Comparison of ENCODE assay signal across 13 cellular contexts in genomic region chr19:41355035-41355434, GRCh38. TPM values are rescaled to one million over a fixed set of nuclear protein-coding genes. Genes with fewer than 3 reads are reported as not detected.
DNase-seq lines count a peak whose midpoint lies in the region; ATAC-seq and TF ChIP-seq lines count a peak whose summit lies in the region.
"Had no signal": no experiment of that assay in that cellular context is flagged by ENCODE, and none has a peak within 500 bp of the region (broad histone marks: within the 10 kb centered on the region; RNA-seq: fewer than 3 reads in every experiment).

No MANE protein-coding gene starts in this region.

- H3K9ac ChIP-seq in endodermal cell (ENCODE audit: extremely low read depth, low read length, poor library complexity, severe bottlenecking) = no peak overlapping the region

- ATAC-seq in memory B cell (ENCODE audit: low read depth) (no peak), upper lobe of left lung (ENCODE audit: low FRiP score in 2 of 2) (no peak), HG02884 (IDR thresholded peaks at IDR 0.05; ENCODE audit: unreplicated experiment) (no peak)

- WGBS in upper lobe of left lung, 2 donors = 95 to 100% methylated on average over 1 of the region's 1 CpG
- 88 to 100% methylated on average over 1 of the region's 1 CpG for WGBS in endodermal cell (ENCODE audit: insufficient coverage in 1 of 2, insufficient read length in 1 of 2), 2 experiments

- POLR2A ChIA-PET in activated CD4-positive, alpha-beta memory T cell treated with anti-CD3 and anti-CD28 coated beads, Interleukin-2, amount 10 ng/mL, durations not matched to agents 7 days and 5 days (lab: Charles Lee) = interaction anchor here (0.5 to 11.5 kb wide), 6 partner anchors 9 to 211 kb away, joined by 3 to 173 read pairs (median 16); partner anchors contain the start of genes B9D2 and CCDC97

- H3K36me3 ChIP-seq in upper lobe of left lung (no peaks in the 10 kb centered on the region), endodermal cell (ENCODE audit: control insufficient read depth, insufficient read depth, low read length) (peaks cover under 1% of the 10 kb centered on the region)
- H3K36me3 ChIP-seq: Peyer's patch had no signal

- no peaks in the 10 kb centered on the region for H3K27me3 Mint-ChIP-seq in activated naive CD4-positive, alpha-beta T cell treated with anti-CD3 and anti-CD28 coated beads, Interleukin-2, amount 50 U/mL, for 24 hours
- no peaks in the 10 kb centered on the region for H3K27me3 Mint-ChIP-seq in activated CD4-positive, alpha-beta memory T cell treated with anti-CD3 and anti-CD28 coated beads, Interleukin-2, amount 10 ng/mL, durations not matched to agents 7 days and 5 days
- H3K27me3 Mint-ChIP-seq in memory B cell (no peaks in the 10 kb centered on the region), endodermal cell (ENCODE audit: insufficient read depth) (peaks cover 13% of the 10 kb centered on the region)

- H3K4me1 ChIP-seq in upper lobe of left lung (peaks cover 33 to 80% (median 53%) of the 10 kb centered on the region in 4 donors), endodermal cell (ENCODE audit: control insufficient read depth, insufficient read depth, low read length) (no peaks in the 10 kb centered on the region)

- no peak for TF ChIP-seq POLR2A in upper lobe of left lung (IDR thresholded peaks at IDR 0.05)

- peak overlapping the region; percentile 65 for H3K4me3 Mint-ChIP-seq in activated naive CD4-positive, alpha-beta T cell treated with anti-CD3 and anti-CD28 coated beads, Interleukin-2, amount 50 U/mL, for 24 hours
- peak overlapping the region; percentile 28 for H3K4me3 Mint-ChIP-seq in activated CD4-positive, alpha-beta memory T cell treated with anti-CD3 and anti-CD28 coated beads, Interleukin-2, amount 10 ng/mL, durations not matched to agents 7 days and 5 days
- H3K4me3 Mint-ChIP-seq in memory B cell (peak overlapping the region; percentile 1), endodermal cell (no peak overlapping the region)

- H3K27ac ChIP-seq in upper lobe of left lung (peak overlapping the region in 3 of 4 donors; percentile 89 to 95 (median 89)), endodermal cell (ENCODE audit: low read depth, low read length) (no peak overlapping the region)

- DNase-seq in activated naive CD4-positive, alpha-beta T cell (lab: John Stamatoyannopoulos, UW) = no peak
- no peak for DNase-seq in activated CD4-positive, alpha-beta memory T cell treated with anti-CD3 and anti-CD28 coated beads, Interleukin-2, amount 10 ng/mL, durations not matched to agents 7 days and 5 days
- DNase-seq in memory B cell (ENCODE audit: low spot score in 2 of 2) (no peak), upper lobe of left lung (no peak), endodermal cell (no peak), epidermal melanocyte (ENCODE audit: insufficient read length, low spot score) (no peak)
- DNase-seq: activated CD4-positive, alpha-beta T cell treated with anti-CD3 and anti-CD28 coated beads, Interleukin-2, amount 50 U/mL, for 4 hours; DMS79 treated with DMSO at 0.1 percent for 48 hours; KBM-7; NCI-H510A treated with DMSO at 0.1 percent for 48 hours; Peyer's patch had no signal

- H3K27me3 ChIP-seq in upper lobe of left lung (no peaks in the 10 kb centered on the region), endodermal cell (ENCODE audit: control insufficient read depth, insufficient read depth, low read length, poor library complexity, severe bottlenecking) (no peaks in the 10 kb centered on the region)

- H3K9me3 Mint-ChIP-seq in activated naive CD4-positive, alpha-beta T cell treated with anti-CD3 and anti-CD28 coated beads, Interleukin-2, amount 50 U/mL, for 24 hours = no peaks in the 10 kb centered on the region
- no peaks in the 10 kb centered on the region for H3K9me3 Mint-ChIP-seq in activated CD4-positive, alpha-beta memory T cell treated with anti-CD3 and anti-CD28 coated beads, Interleukin-2, amount 10 ng/mL, durations not matched to agents 7 days and 5 days
- H3K9me3 Mint-ChIP-seq in memory B cell (no peaks in the 10 kb centered on the region), endodermal cell (no peaks in the 10 kb centered on the region)

- no peak overlapping the region for H3K4me3 ChIP-seq in upper lobe of left lung
- no peak overlapping the region for H3K4me3 ChIP-seq in endodermal cell (ENCODE audit: low read length)
- H3K4me3 ChIP-seq: Peyer's patch had no signal

- CTCF ChIA-PET in activated CD4-positive, alpha-beta memory T cell treated with anti-CD3 and anti-CD28 coated beads, Interleukin-2, amount 10 ng/mL, durations not matched to agents 7 days and 5 days (lab: Charles Lee) = interaction anchor here (1.0 to 6.9 kb wide), 4 partner anchors 10 to 92 kb away, joined by 4 to 81 read pairs (median 8); partner anchors contain the start of gene B9D2

- H3K9me3 ChIP-seq in upper lobe of left lung (no peaks in the 10 kb centered on the region), endodermal cell (ENCODE audit: control insufficient read depth, low read length) (no peaks in the 10 kb centered on the region)
- H3K9me3 ChIP-seq: Peyer's patch had no signal

- TF ChIP-seq CTCF in upper lobe of left lung (IDR thresholded peaks at IDR 0.05) = no peak
- TF ChIP-seq CTCF in endodermal cell (conservative IDR thresholded peaks at IDR 0.05) = no peak

- peak overlapping the region; percentile 69 for H3K27ac Mint-ChIP-seq in activated naive CD4-positive, alpha-beta T cell treated with anti-CD3 and anti-CD28 coated beads, Interleukin-2, amount 50 U/mL, for 24 hours
- peak overlapping the region; percentile 84 for H3K27ac Mint-ChIP-seq in activated CD4-positive, alpha-beta memory T cell treated with anti-CD3 and anti-CD28 coated beads, Interleukin-2, amount 10 ng/mL, durations not matched to agents 7 days and 5 days
- H3K27ac Mint-ChIP-seq in memory B cell (peak overlapping the region; percentile 42), endodermal cell (no peak overlapping the region)

- peaks cover 54% of the 10 kb centered on the region for H3K4me1 Mint-ChIP-seq in activated naive CD4-positive, alpha-beta T cell treated with anti-CD3 and anti-CD28 coated beads, Interleukin-2, amount 50 U/mL, for 24 hours
- H3K4me1 Mint-ChIP-seq in activated CD4-positive, alpha-beta memory T cell treated with anti-CD3 and anti-CD28 coated beads, Interleukin-2, amount 10 ng/mL, durations not matched to agents 7 days and 5 days = peaks cover 54% of the 10 kb centered on the region
- H3K4me1 Mint-ChIP-seq in memory B cell = peaks cover 27% of the 10 kb centered on the region
- H3K4me1 Mint-ChIP-seq in endodermal cell = peaks cover 14% of the 10 kb centered on the region

- no peaks in the 10 kb centered on the region for H3K36me3 Mint-ChIP-seq in activated naive CD4-positive, alpha-beta T cell treated with anti-CD3 and anti-CD28 coated beads, Interleukin-2, amount 50 U/mL, for 24 hours
- H3K36me3 Mint-ChIP-seq in activated CD4-positive, alpha-beta memory T cell treated with anti-CD3 and anti-CD28 coated beads, Interleukin-2, amount 10 ng/mL, durations not matched to agents 7 days and 5 days (ENCODE audit: low read depth) = peaks cover 31% of the 10 kb centered on the region
- H3K36me3 Mint-ChIP-seq in memory B cell = no peaks in the 10 kb centered on the region
- H3K36me3 Mint-ChIP-seq in endodermal cell (ENCODE audit: low read depth) = no peaks in the 10 kb centered on the region

- no peak for TF ChIP-seq EP300 in upper lobe of left lung (IDR thresholded peaks at IDR 0.05)

RNA-seq across cellular contexts. Expression of gene TGFB1, which starts 1.3 kb away (rescaled TPM):
- 100 to 1,000 TPM; 236 to 247 TPM for total RNA-seq in activated CD4-positive, alpha-beta memory T cell treated with anti-CD3 and anti-CD28 coated beads, Interleukin-2, amount 10 ng/mL, durations not matched to agents 7 days and 5 days
- total RNA-seq in upper lobe of left lung (100 to 1,000 TPM in 2 of 6 donors, 10 to 100 TPM in 4; 28.5 to 138 (median 76.8) TPM), endodermal cell (10 to 100 TPM; 56.3 to 60.1 TPM)
- polyA plus RNA-seq in endodermal cell (2013, experiment 1 of 2) = 21.7 TPM
- polyA plus RNA-seq in endodermal cell (2013, experiment 2 of 2) = 26.9 TPM

RNA-seq across cellular contexts. Expression of gene B9D2, which starts 8.9 kb away (rescaled TPM):
- 10 to 100 TPM; 10.8 to 11.2 TPM for total RNA-seq in activated CD4-positive, alpha-beta memory T cell treated with anti-CD3 and anti-CD28 coated beads, Interleukin-2, amount 10 ng/mL, durations not matched to agents 7 days and 5 days
- 10 to 100 TPM in 3 of 6 donors, 1 to 10 TPM in 2, not detected in 1; 7.0 to 17.2 (median 10.3) TPM for total RNA-seq in upper lobe of left lung
- total RNA-seq in endodermal cell = 1 to 10 TPM; 4.5 to 6.2 TPM
- polyA plus RNA-seq in endodermal cell (2013, experiment 1 of 2) = 8.9 TPM
- 12.0 TPM for polyA plus RNA-seq in endodermal cell (2013, experiment 2 of 2)

RNA-seq across cellular contexts. Expression of gene TMEM91, which starts 21.3 kb away (rescaled TPM):
- 1 to 10 TPM; 8.0 to 9.6 TPM for total RNA-seq in activated CD4-positive, alpha-beta memory T cell treated with anti-CD3 and anti-CD28 coated beads, Interleukin-2, amount 10 ng/mL, durations not matched to agents 7 days and 5 days
- total RNA-seq in upper lobe of left lung (10 to 100 TPM; 18.7 to 65.0 (median 29.3) TPM), endodermal cell (10 to 100 TPM in 1 of 2 donors, 1 to 10 TPM in 1; 5.7 to 16.5 TPM)
- polyA plus RNA-seq in endodermal cell (2013, experiment 1 of 2) = 8.9 TPM
- polyA plus RNA-seq in endodermal cell (2013, experiment 2 of 2) = 10.4 TPM

RNA-seq across cellular contexts. Expression of gene EXOSC5, which starts 42.1 kb away (rescaled TPM):
- total RNA-seq in activated CD4-positive, alpha-beta memory T cell treated with anti-CD3 and anti-CD28 coated beads, Interleukin-2, amount 10 ng/mL, durations not matched to agents 7 days and 5 days = 10 to 100 TPM; 18.8 to 25.2 TPM
- total RNA-seq in upper lobe of left lung = 10 to 100 TPM in 4 of 6 donors, 1 to 10 TPM in 1, under 1 TPM in 1; 0.89 to 18.4 (median 16.0) TPM
- total RNA-seq in endodermal cell = 10 to 100 TPM; 15.7 to 23.6 TPM
- polyA plus RNA-seq in endodermal cell (2013, experiment 1 of 2) = 21.9 TPM
- polyA plus RNA-seq in endodermal cell (2013, experiment 2 of 2) = 19.8 TPM

RNA-seq across cellular contexts. Expression of gene BCKDHA, which starts 42.6 kb away (rescaled TPM):
- 10 to 100 TPM; 17.9 to 27.1 TPM for total RNA-seq in activated CD4-positive, alpha-beta memory T cell treated with anti-CD3 and anti-CD28 coated beads, Interleukin-2, amount 10 ng/mL, durations not matched to agents 7 days and 5 days
- total RNA-seq in upper lobe of left lung (10 to 100 TPM; 28.4 to 71.7 (median 63.3) TPM), endodermal cell (10 to 100 TPM; 18.0 to 21.6 TPM)
- polyA plus RNA-seq in endodermal cell (2013, experiment 1 of 2) = 44.2 TPM
- polyA plus RNA-seq in endodermal cell (2013, experiment 2 of 2) = 36.3 TPM
